Comparison of ENCODE assay signal across 9 cellular contexts in genomic region chr15:92077353-92078080, GRCh38.
DNase-seq lines count a peak whose midpoint lies in the region; ATAC-seq, FAIRE-seq and TF ChIP-seq lines count a peak whose summit lies in the region.
"Had no signal": no experiment of that assay in that cellular context is flagged by ENCODE, and none has a peak within 500 bp of the region (broad histone marks: within the 10 kb centered on the region; RNA-seq: fewer than 3 reads in every experiment).

No MANE protein-coding gene starts in this region.

- H3K36me3 Mint-ChIP-seq in activated T-helper 17 cell treated with anti-CD3 and anti-CD28 coated beads, Interleukin-2, amount 50 U/mL, for 72 hours (ENCODE audit: low read depth) = no peaks in the 10 kb centered on the region

- peaks cover 17% of the 10 kb centered on the region for H3K4me1 Mint-ChIP-seq in activated T-helper 17 cell treated with anti-CD3 and anti-CD28 coated beads, Interleukin-2, amount 50 U/mL, for 72 hours

- no peaks in the 10 kb centered on the region for H3K27me3 Mint-ChIP-seq in activated T-helper 17 cell treated with anti-CD3 and anti-CD28 coated beads, Interleukin-2, amount 50 U/mL, for 72 hours

- 31 to 33% methylated on average over 13 of the region's 13 CpGs for WGBS in pancreas, 2 donors

- TF ChIP-seq CTCF in Peyer's patch (IDR thresholded peaks at IDR 0.05) (peak in 4 of 6 experiments; percentile 50 to 69 (median 66)), foreskin fibroblast (IDR thresholded peaks at IDR 0.05; ENCODE audit: low read depth, low read length) (peak; percentile 81), pancreas (IDR thresholded peaks at IDR 0.05) (peak; percentile 12 to 65 (median 54))

- peaks cover 0 to 4% (median 0%) of the 10 kb centered on the region in 4 donors for H3K4me1 ChIP-seq in Peyer's patch
- no peaks in the 10 kb centered on the region for H3K4me1 ChIP-seq in pancreas

- H3K4me3 ChIP-seq in Peyer's patch (no peak overlapping the region), foreskin fibroblast (ENCODE audit: low read depth in 1 of 2, low read length in 2 of 2) (no peak overlapping the region), pancreas (no peak overlapping the region)

- H3K4me3 Mint-ChIP-seq in activated T-helper 17 cell treated with anti-CD3 and anti-CD28 coated beads, Interleukin-2, amount 50 U/mL, for 72 hours = no peak overlapping the region
- H3K4me3 Mint-ChIP-seq: T-helper 1 cell treated with Interleukin-12 subunit alpha and Interleukin-12 subunit beta and Interleukin-4 antibody, amounts not matched to agents 30 μg/mL and 1 μg/mL, for 36 hours had no signal

- no peaks in the 10 kb centered on the region for H3K9me3 ChIP-seq in Peyer's patch
- H3K9me3 ChIP-seq in pancreas = no peaks in the 10 kb centered on the region

- no peak for TF ChIP-seq POLR2A in Peyer's patch (IDR thresholded peaks at IDR 0.05)

- intact Hi-C loops in pancreas (cut with DNase I) = loop anchor here in 1 of 3 donors (10.0 kb wide), 1 partner anchor 113 kb away; no protein-coding TSS in a partner anchor

- ATAC-seq in GM19455 (IDR thresholded peaks at IDR 0.05; ENCODE audit: unreplicated experiment) = peak; percentile 50
- ATAC-seq in activated T-helper 17 cell treated with anti-CD3 and anti-CD28 coated beads, Interleukin-2, amount 50 U/mL, for 72 hours (replicated peaks) = peak; percentile 82
- ATAC-seq in pancreas = peak; percentile 77 to 89 (median 84)

- H3K27ac ChIP-seq in Peyer's patch (no peak overlapping the region), pancreas (no peak overlapping the region)

- DNase-seq in COLO829 (ENCODE audit: low spot score) (peak; percentile 69), HuH-7 (ENCODE audit: low spot score) (peak; percentile 63), Peyer's patch (peak; percentile 23 to 74 (median 65)), foreskin fibroblast (peak in 1 of 2 donors; percentile 54), pancreas (peak; percentile 40 to 80 (median 67)), urothelium cell line (ENCODE audit: low spot score) (peak; percentile 80)

- H3K27me3 ChIP-seq in Peyer's patch (no peaks in the 10 kb centered on the region), pancreas (no peaks in the 10 kb centered on the region)

- FAIRE-seq in pancreas (lab: Jason Lieb, UNC) (no peak), urothelium cell line (lab: Jason Lieb, UNC) (no peak)

- no peaks in the 10 kb centered on the region for H3K9me3 Mint-ChIP-seq in activated T-helper 17 cell treated with anti-CD3 and anti-CD28 coated beads, Interleukin-2, amount 50 U/mL, for 72 hours
- H3K9me3 Mint-ChIP-seq: T-helper 1 cell treated with Interleukin-12 subunit alpha and Interleukin-12 subunit beta and Interleukin-4 antibody, amounts not matched to agents 30 μg/mL and 1 μg/mL, for 36 hours had no signal

- H3K36me3 ChIP-seq in Peyer's patch = no peaks in the 10 kb centered on the region
- H3K36me3 ChIP-seq in pancreas = no peaks in the 10 kb centered on the region

- peak overlapping the region; percentile 67 for H3K27ac Mint-ChIP-seq in activated T-helper 17 cell treated with anti-CD3 and anti-CD28 coated beads, Interleukin-2, amount 50 U/mL, for 72 hours
- H3K27ac Mint-ChIP-seq: T-helper 1 cell treated with Interleukin-12 subunit alpha and Interleukin-12 subunit beta and Interleukin-4 antibody, amounts not matched to agents 30 μg/mL and 1 μg/mL, for 36 hours had no signal
